Comparison of ENCODE assay signal across 8 cellular contexts in the genomic region with DNA sequence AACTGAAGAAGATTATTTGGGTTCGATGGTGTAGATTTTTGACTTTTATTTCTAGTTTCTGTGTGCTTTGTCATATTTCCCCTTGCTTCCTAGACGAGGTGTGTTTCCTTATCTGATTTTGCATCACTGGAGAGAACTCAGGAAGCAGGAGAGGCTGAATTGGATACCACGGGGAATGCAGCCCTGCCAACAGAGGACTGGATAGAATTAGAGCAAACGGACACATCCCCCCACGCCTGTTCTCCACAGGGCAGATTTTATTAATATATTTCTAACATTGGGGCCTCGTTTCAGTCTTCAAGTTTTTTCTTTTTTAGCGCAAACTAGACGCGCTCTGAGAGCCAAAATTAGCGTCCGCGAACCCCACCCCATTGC. TPM values are rescaled to one million over a fixed set of nuclear protein-coding genes. Genes with fewer than 3 reads are reported as not detected.
A peak's percentile ranks its signal among the peaks of the same experiment; 100 is the strongest.
DNase-seq lines count a peak whose midpoint lies in the region; ATAC-seq, FAIRE-seq and TF ChIP-seq lines count a peak whose summit lies in the region.

No MANE protein-coding gene starts in this region.

- peaks cover 25% of the 10 kb centered on the region for H4K20me1 ChIP-seq in K562 (replicated peaks; ENCODE audit: control insufficient read depth, insufficient read depth, low read length)

- no peaks in the 10 kb centered on the region for H3K9me1 ChIP-seq in K562 (ENCODE audit: control insufficient read depth, insufficient read depth, low read length)

- in situ Hi-C loops in K562 (cut with MboI) = loop anchor here (10.0 kb wide), 1 partner anchor 898 kb away; no protein-coding TSS in a partner anchor

- DNase-seq in activated naive CD4-positive, alpha-beta T cell (lab: John Stamatoyannopoulos, UW) = no peak
- DNase-seq in K562 (ENCODE audit: extremely low read depth in 1 of 4, low spot score in 3 of 4) (no peak), upper lobe of right lung (no peak), middle frontal gyrus (ENCODE audit: extremely low spot score, low spot score) (no peak), NK-92 (lab: John Stamatoyannopoulos, UW; ENCODE audit: unreplicated experiment) (no peak), C1 segment of cervical spinal cord (lab: John Stamatoyannopoulos, UW) (no peak)

- H2AFZ ChIP-seq in K562 (ENCODE audit: low read depth, low read length) = peak overlapping the region; percentile 99

- peaks cover 4 to 6% of the 10 kb centered on the region in 2 experiments for H3K4me1 ChIP-seq in K562 (replicated peaks in 1 of 2; ENCODE audit: control insufficient read depth in 2 of 2, insufficient read depth in 2 of 2, low read length in 2 of 2)
- H3K4me1 ChIP-seq in liver (ENCODE audit: control insufficient read depth in 4 of 4, insufficient read depth in 4 of 4, low read length in 3 of 4) = peaks cover 5 to 28% (median 22%) of the 10 kb centered on the region in 4 donors
- H3K4me1 ChIP-seq in upper lobe of right lung = peaks cover 16% of the 10 kb centered on the region

- H3K27ac ChIP-seq in K562 (ENCODE audit: extremely low read depth, low read depth, low read length) = peak overlapping the region; percentile 97
- peak overlapping the region; percentile 100 for H3K27ac ChIP-seq in liver (ENCODE audit: low read depth in 1 of 2, low read length in 2 of 2)
- H3K27ac ChIP-seq in upper lobe of right lung = peak overlapping the region; percentile 98

- 8% methylated on average over 12 of the region's 12 CpGs for WGBS in K562 (ENCODE audit: insufficient coverage, low coverage, missing lambda C conversion rate)
- WGBS in liver = 9% methylated on average over 12 of the region's 12 CpGs

- peaks cover 20% of the 10 kb centered on the region for H3K36me3 ChIP-seq in K562 (ENCODE audit: control insufficient read depth, insufficient read depth, low read length)
- H3K36me3 ChIP-seq in liver (ENCODE audit: control insufficient read depth in 4 of 4, insufficient read depth in 3 of 4, low read depth in 1 of 4, low read length in 3 of 4) = no peaks in the 10 kb centered on the region
- no peaks in the 10 kb centered on the region for H3K36me3 ChIP-seq in upper lobe of right lung

- no peaks in the 10 kb centered on the region for H3K27me3 Mint-ChIP-seq in activated naive CD4-positive, alpha-beta T cell treated with anti-CD3 and anti-CD28 coated beads, Interleukin-2, amount 50 U/mL, for 24 hours

- FAIRE-seq in K562 (lab: Jason Lieb, UNC) = no peak

- TF ChIP-seq CTCF in K562 (IDR thresholded peaks at IDR 0.05 in 2 of 3, conservative IDR thresholded peaks at IDR 0.05 in 1 of 3; ENCODE audit: insufficient read depth in 2 of 3, low read depth in 1 of 3, low read length in 3 of 3) (no peak; a peak in 1 of 6 replicates), liver (IDR thresholded peaks at IDR 0.05; ENCODE audit: low read depth, low read length, missing input control) (no peak), upper lobe of right lung (IDR thresholded peaks at IDR 0.05) (no peak)

- H3K4me2 ChIP-seq in K562 (ENCODE audit: insufficient read depth, low read length) = peak overlapping the region; percentile 97

- ATAC-seq in K562 = no peak
- ATAC-seq in upper lobe of right lung = no peak

- peaks cover 46% of the 10 kb centered on the region for H3K79me2 ChIP-seq in K562 (ENCODE audit: control insufficient read depth, insufficient read depth, low read length)

- no peaks in the 10 kb centered on the region for H3K27me3 ChIP-seq in K562 (ENCODE audit: control insufficient read depth in 2 of 2, insufficient read depth in 2 of 2, low read length in 2 of 2)
- H3K27me3 ChIP-seq in liver (ENCODE audit: control insufficient read depth in 4 of 4, insufficient read depth in 4 of 4, low read length in 3 of 4) = no peaks in the 10 kb centered on the region
- no peaks in the 10 kb centered on the region for H3K27me3 ChIP-seq in upper lobe of right lung

- no peaks in the 10 kb centered on the region for H3K36me3 Mint-ChIP-seq in activated naive CD4-positive, alpha-beta T cell treated with anti-CD3 and anti-CD28 coated beads, Interleukin-2, amount 50 U/mL, for 24 hours

- H3K9ac ChIP-seq in K562 (ENCODE audit: insufficient read depth in 1 of 2, low read depth in 2 of 2, low read length in 2 of 2) (peak overlapping the region; percentile 93 to 95), liver (ENCODE audit: low read depth in 1 of 2, low read length in 2 of 2) (peak overlapping the region; percentile 8 to 49)

- BruUV-seq in K562 (replicated peaks; lab: Mats Ljungman, UMichigan) = TSS peak; percentile 67

- H3K9me3 ChIP-seq in K562 (replicated peaks; ENCODE audit: control insufficient read depth, insufficient read depth, low read depth, low read length) (peaks cover 6% of the 10 kb centered on the region), liver (ENCODE audit: control insufficient read depth in 4 of 4, low read length in 3 of 4) (no peaks in the 10 kb centered on the region), upper lobe of right lung (no peaks in the 10 kb centered on the region)

- H3K27ac Mint-ChIP-seq in activated naive CD4-positive, alpha-beta T cell treated with anti-CD3 and anti-CD28 coated beads, Interleukin-2, amount 50 U/mL, for 24 hours = peak overlapping the region; percentile 97

- CTCF ChIA-PET in K562 (lab: Yijun Ruan, JAX; ENCODE audit: low intra/inter-chr PET ratio) = no interaction called here

- POLR2A ChIA-PET in K562 (lab: Yijun Ruan, JAX) = interaction anchor here (0.6 to 3.7 kb wide), 28 partner anchors 8 to 1882 kb away, joined by 3 to 72 read pairs (median 6); a partner anchor contains a TSS

- peaks cover 29% of the 10 kb centered on the region for H3K4me1 Mint-ChIP-seq in activated naive CD4-positive, alpha-beta T cell treated with anti-CD3 and anti-CD28 coated beads, Interleukin-2, amount 50 U/mL, for 24 hours

- peak overlapping the region; percentile 93 for H3K4me3 Mint-ChIP-seq in activated naive CD4-positive, alpha-beta T cell treated with anti-CD3 and anti-CD28 coated beads, Interleukin-2, amount 50 U/mL, for 24 hours

- intact Hi-C loops in K562 (cut with micrococcal nuclease) = loop anchor here (10.0 kb wide), 1 partner anchor 228 kb away; no protein-coding TSS in a partner anchor
- intact Hi-C loops in upper lobe of right lung (cut with DNase I) = no loop called here

- no peak for TF ChIP-seq EP300 in K562 (IDR thresholded peaks at IDR 0.05; ENCODE audit: low read length)

- TF ChIP-seq RAD21 in K562 (CRISPR knock-in tag; conservative IDR thresholded peaks at IDR 0.05 in 1 of 2, IDR thresholded peaks at IDR 0.05 in 1 of 2) (no peak), liver (IDR thresholded peaks at IDR 0.05) (no peak)

- H3K4me3 ChIP-seq in K562 (peak overlapping the region; percentile 85), liver (ENCODE audit: low read depth in 1 of 3, low read length in 3 of 3) (peak overlapping the region; percentile 91 to 99 (median 99)), upper lobe of right lung (peak overlapping the region; percentile 90)

- H3K9me3 Mint-ChIP-seq in activated naive CD4-positive, alpha-beta T cell treated with anti-CD3 and anti-CD28 coated beads, Interleukin-2, amount 50 U/mL, for 24 hours = no peaks in the 10 kb centered on the region

- TF ChIP-seq POLR2A in K562 (conservative IDR thresholded peaks at IDR 0.05) = no peak

TF ChIP-seq in K562, 482 proteins besides CTCF, POLR2A, EP300 and RAD21 (continues in another document):
- TF ChIP-seq ZKSCAN3 (CRISPR knock-in tag; IDR thresholded peaks at IDR 0.05) (no peak), HDAC2 (IDR thresholded peaks at IDR 0.05) (no peak)

TF ChIP-seq in liver, 16 proteins besides CTCF, POLR2A, EP300 and RAD21 (continues in another document):
- TF ChIP-seq GABPA (IDR thresholded peaks at IDR 0.05 in 1 of 2, conservative IDR thresholded peaks at IDR 0.05 in 1 of 2) (no peak), FOXA2 (IDR thresholded peaks at IDR 0.05) (no peak)

RNA-seq across cellular contexts. Expression of a gene that starts 0.7 kb away (rescaled TPM):
- total RNA-seq in K562 (2011; cell fraction: chromatin; rRNA removed; ENCODE audit: low replicate concordance) = 131 and 315 TPM in 2 replicates
- total RNA-seq in K562 (2011; cell fraction: nucleolus; rRNA removed) = 118 and 122 TPM in 2 replicates
- total RNA-seq in K562 (2011; cell fraction: nucleoplasm; rRNA removed) = 147 and 249 TPM in 2 replicates
- 516 and 526 TPM in 2 replicates for total RNA-seq in K562 (2014; rRNA removed)
- 624 and 729 TPM in 2 replicates for total RNA-seq in K562 (2014; rRNA removed; fragmentation: Illumina TruSeq; extraction: Trizol)
- 726 and 732 TPM in 2 replicates for total RNA-seq in K562 (2015; rRNA removed; fragmentation: Illumina TruSeq; extraction: Trizol)
- total RNA-seq in K562 (2021) = 504 and 509 TPM in 2 replicates
- 544 and 809 TPM in 2 replicates for polyA plus RNA-seq in K562 (2011; rRNA removed)
- polyA plus RNA-seq in K562 (2011; cell fraction: cytosol; rRNA removed) = 202 and 314 TPM in 2 replicates
- polyA plus RNA-seq in K562 (2011; cell fraction: nucleus; rRNA removed) = 169 and 199 TPM in 2 replicates
- polyA plus RNA-seq in K562 (2012) = 376 and 498 TPM in 2 replicates
- 790 and 902 TPM in 2 replicates for polyA plus RNA-seq in K562 (2014; fragmentation: Illumina TruSeq; extraction: Trizol)
- polyA plus RNA-seq in K562 (2014; fragmentation: Nextera tagmentation; extraction: Ambion mirVana) = 100 to 1,000 TPM; 219 to 224 TPM
- polyA plus RNA-seq in K562 (2014; rRNA removed) = 455 and 489 TPM in 2 replicates
- 866 and 913 TPM in 2 replicates for polyA minus RNA-seq in K562 (2011; rRNA and poly(A)+ RNA removed)
- polyA minus RNA-seq in K562 (2011; cell fraction: cytosol; rRNA and poly(A)+ RNA removed) = 292 and 382 TPM in 2 replicates
- polyA minus RNA-seq in K562 (2011; cell fraction: nucleus; rRNA and poly(A)+ RNA removed) = 176 and 203 TPM in 2 replicates
- total RNA-seq in liver = 100 to 1,000 TPM in 1 of 2 donors, 10 to 100 TPM in 1; 98.6 to 114 TPM
- polyA plus RNA-seq in liver = 10 to 100 TPM; 80.7 to 83.3 TPM
- total RNA-seq in upper lobe of right lung = 225 TPM

RNA-seq across cellular contexts. Expression of a gene that starts 27.4 kb away (rescaled TPM):
- 2.8 and 4.0 TPM in 2 replicates for total RNA-seq in K562 (2011; cell fraction: chromatin; rRNA removed; ENCODE audit: low replicate concordance)
- 1.7 and 2.8 TPM in 2 replicates for total RNA-seq in K562 (2011; cell fraction: nucleolus; rRNA removed)
- total RNA-seq in K562 (2011; cell fraction: nucleoplasm; rRNA removed) = 2.3 and 2.6 TPM in 2 replicates
- total RNA-seq in K562 (2014; rRNA removed) = 1.3 TPM in 2 replicates
- 1.6 and 1.7 TPM in 2 replicates for total RNA-seq in K562 (2014; rRNA removed; fragmentation: Illumina TruSeq; extraction: Trizol)
- total RNA-seq in K562 (2015; rRNA removed; fragmentation: Illumina TruSeq; extraction: Trizol) = 2.3 and 2.5 TPM in 2 replicates
- total RNA-seq in K562 (2021) = 2.0 and 3.8 TPM in 2 replicates
- 0.79 and 2.3 TPM in 2 replicates for polyA plus RNA-seq in K562 (2011; rRNA removed)
- 0.55 and 2.2 TPM in 2 replicates for polyA plus RNA-seq in K562 (2011; cell fraction: cytosol; rRNA removed)
- 0.83 and 4.6 TPM in 2 replicates for polyA plus RNA-seq in K562 (2011; cell fraction: nucleus; rRNA removed)
- polyA plus RNA-seq in K562 (2012) = 1.5 and 3.3 TPM in 2 replicates
- polyA plus RNA-seq in K562 (2014; fragmentation: Illumina TruSeq; extraction: Trizol) = 4.8 and 4.9 TPM in 2 replicates
- 1 to 10 TPM; 1.2 to 2.3 TPM for polyA plus RNA-seq in K562 (2014; fragmentation: Nextera tagmentation; extraction: Ambion mirVana)
- 1.4 and 2.5 TPM in 2 replicates for polyA plus RNA-seq in K562 (2014; rRNA removed)
- polyA minus RNA-seq in K562 (2011; rRNA and poly(A)+ RNA removed) = 2.8 and 5.4 TPM in 2 replicates
- polyA minus RNA-seq in K562 (2011; cell fraction: cytosol; rRNA and poly(A)+ RNA removed) = 0.73 and 3.0 TPM in 2 replicates
- polyA minus RNA-seq in K562 (2011; cell fraction: nucleus; rRNA and poly(A)+ RNA removed) = 1.8 and 4.7 TPM in 2 replicates
- total RNA-seq in liver = under 1 TPM; under 0.01 to 0.09 TPM
- not detected for polyA plus RNA-seq in liver
- 0.55 TPM for total RNA-seq in upper lobe of right lung
